10 cellular contexts compared by ENCODE assay signal in the genomic region with DNA sequence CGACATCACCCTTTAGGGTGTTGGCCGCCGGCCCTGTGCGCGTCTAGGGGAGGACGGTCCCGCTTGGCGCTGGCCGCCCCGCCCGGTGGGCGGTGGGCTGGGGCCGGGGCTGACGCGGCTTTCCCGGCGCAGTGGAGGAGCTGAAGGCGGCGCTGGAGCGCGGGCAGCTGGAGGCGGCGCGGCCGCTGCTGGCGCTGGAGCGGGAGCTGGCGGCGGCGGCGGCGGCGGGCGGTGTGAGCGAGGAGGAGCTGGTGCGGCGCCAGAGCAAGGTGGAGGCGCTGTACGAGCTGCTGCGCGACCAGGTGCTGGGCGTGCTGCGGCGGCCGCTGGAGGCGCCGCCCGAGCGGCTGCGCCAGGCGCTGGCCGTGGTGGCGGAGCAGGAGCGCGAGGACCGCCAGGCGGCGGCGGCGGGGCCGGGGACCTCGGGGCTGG. TPM values are rescaled to one million over a fixed set of nuclear protein-coding genes. Genes with fewer than 3 reads are reported as not detected.
A peak's percentile ranks its signal among the peaks of the same experiment; 100 is the strongest.
DNase-seq lines count a peak whose midpoint lies in the region; ATAC-seq, FAIRE-seq and TF ChIP-seq lines count a peak whose summit lies in the region.
"Had no signal": no experiment of that assay in that cellular context is flagged by ENCODE, and none has a peak within 500 bp of the region (broad histone marks: within the 10 kb centered on the region; RNA-seq: fewer than 3 reads in every experiment).

No MANE protein-coding gene starts in this region.

- H3K23ac ChIP-seq in H1 (ENCODE audit: insufficient read length) = no peak overlapping the region

- H3K4ac ChIP-seq in H1 (replicated peaks; ENCODE audit: insufficient read length, low read depth, low read length) = no peak overlapping the region

- no peak overlapping the region for H3K9ac ChIP-seq in H1 (replicated peaks in 1 of 4; ENCODE audit: extremely low read depth in 1 of 4, low read depth in 3 of 4, low read length in 3 of 4)

- peak overlapping the region; percentile 30 to 71; a peak in 3 of 4 replicates for H3K4me2 ChIP-seq in H1 (ENCODE audit: insufficient read depth in 1 of 2, low read depth in 2 of 2, low read length in 2 of 2)

- POLR2A ChIA-PET in H1 (lab: Charles Lee; ENCODE audit: partially characterized antibody) = interaction anchor here (0.8 to 4.6 kb wide), 10 partner anchors 11 to 395 kb away, joined by 3 to 26 read pairs (median 4); partner anchors contain the start of genes CKB and EIF5

- no peak overlapping the region for H4K5ac ChIP-seq in H1 (ENCODE audit: insufficient read length, low read depth, low read length)

- WGBS in H1 (ENCODE audit: extremely low coverage in 1 of 2, insufficient coverage in 1 of 2, insufficient read length in 1 of 2, insufficient replicate concordance in 2 of 2, low coverage in 1 of 2, low lambda C conversion rate in 2 of 2, missing lambda C conversion rate in 1 of 2), 2 experiments = 3% methylated on average over 35 of the region's 62 CpGs; no CpG with 5 or more reads in 1 of the 2 experiments
- 60% methylated on average over 55 of the region's 62 CpGs; no CpG with 5 or more reads in 1 of the 2 donors for WGBS in transverse colon (ENCODE audit: low coverage in 1 of 2), 2 donors

- no peaks in the 10 kb centered on the region for H3K79me2 ChIP-seq in H1 (ENCODE audit: control insufficient read depth in 1 of 2, insufficient read depth in 2 of 2, low read length in 2 of 2)

- no peak overlapping the region for H3K56ac ChIP-seq in H1 (replicated peaks; ENCODE audit: insufficient read length, low read depth, low read length)

- no peak overlapping the region for H2AK5ac ChIP-seq in H1 (ENCODE audit: low read depth, low read length)

- H2BK5ac ChIP-seq in H1 (ENCODE audit: low read depth, low read length) = no peak overlapping the region

- H4K8ac ChIP-seq in H1 (ENCODE audit: extremely low read depth, insufficient read depth, low read length) = peak overlapping the region; percentile 85; the same call in 1 of the 2 replicates

- no peak overlapping the region for H2BK12ac ChIP-seq in H1 (ENCODE audit: low read depth, low read length)

- H3K27ac ChIP-seq in H1 (ENCODE audit: low read depth, low read length) (no peak overlapping the region), transverse colon (peak overlapping the region in 2 of 4 donors; percentile 21 to 23)

- no peak overlapping the region for H2BK120ac ChIP-seq in H1 (replicated peaks; ENCODE audit: low read depth, low read length)

- no peak overlapping the region for H4K91ac ChIP-seq in H1 (replicated peaks; ENCODE audit: insufficient read length, low read length)

- no peak overlapping the region for H2BK15ac ChIP-seq in H1 (ENCODE audit: low read length)

- TF ChIP-seq POLR2A in H1 (IDR thresholded peaks at IDR 0.05; ENCODE audit: control extremely low read depth in 1 of 2, low read depth in 2 of 2, low read length in 2 of 2) (no peak), transverse colon (IDR thresholded peaks at IDR 0.05) (no peak)

- no peak overlapping the region for H2BK20ac ChIP-seq in H1 (ENCODE audit: low read length)

- H3K23me2 ChIP-seq in H1 (ENCODE audit: low read depth, low read length) = peaks cover 5% of the 10 kb centered on the region; the same call in 1 of the 2 replicates

- H3K4me3 ChIP-seq in H1 (ENCODE audit: extremely low read depth in 1 of 4, insufficient read depth in 2 of 4, low read depth in 3 of 4, low read length in 4 of 4) = peak overlapping the region in 3 of 4 experiments; percentile 14 to 56 (median 23); a peak in 2 of 8 replicates
- peak overlapping the region in 2 of 4 donors; percentile 25 to 27 for H3K4me3 ChIP-seq in transverse colon

- H3K36me3 ChIP-seq in H1 (ENCODE audit: control insufficient read depth in 2 of 4, insufficient read depth in 4 of 4, low read length in 3 of 4) = no peaks in the 10 kb centered on the region; a peak in 2 of 8 replicates
- no peaks in the 10 kb centered on the region for H3K36me3 ChIP-seq in transverse colon

- H3K79me1 ChIP-seq in H1 (ENCODE audit: low read depth, low read length) = no peaks in the 10 kb centered on the region

- no peak overlapping the region for H3K14ac ChIP-seq in H1 (ENCODE audit: insufficient read length)

- peaks cover 6 to 12% of the 10 kb centered on the region in 2 experiments for H4K20me1 ChIP-seq in H1 (replicated peaks in 1 of 2; ENCODE audit: control insufficient read depth in 1 of 2, insufficient read depth in 2 of 2, low read length in 2 of 2)

- H2AFZ ChIP-seq in H1 (ENCODE audit: low read length) = peak overlapping the region; percentile 24; the same call in 1 of the 2 replicates

- peak in 2 of 3 experiments; percentile 36 to 87; a peak in 3 of 4 replicates for TF ChIP-seq CTCF in H1 (IDR thresholded peaks at IDR 0.05; ENCODE audit: control extremely low read depth in 1 of 3, insufficient read depth in 1 of 3, low read depth in 1 of 3, low read length in 3 of 3)
- peak in 2 of 5 experiments; percentile 8 to 25 for TF ChIP-seq CTCF in transverse colon (IDR thresholded peaks at IDR 0.05)

- H3K18ac ChIP-seq in H1 (ENCODE audit: extremely low read depth, low read length) = no peak overlapping the region

- FAIRE-seq in H1 (lab: Jason Lieb, UNC) = no peak
- FAIRE-seq: A204.1 had no signal

- H3K4me1 ChIP-seq in H1 (replicated peaks in 1 of 4; ENCODE audit: control insufficient read depth in 3 of 4, insufficient read depth in 4 of 4, low read length in 3 of 4) (peaks cover 0 to 29% (median 20%) of the 10 kb centered on the region in 4 experiments; a peak in 6 of 7 replicates), transverse colon (peaks cover 17 to 80% (median 39%) of the 10 kb centered on the region in 4 donors)

- CTCF ChIA-PET in H1 (lab: Charles Lee; ENCODE audit: partially characterized antibody) = interaction anchor here (0.7 to 18.4 kb wide), 19 partner anchors 9 to 310 kb away, joined by 3 to 276 read pairs (median 4); no protein-coding TSS in a partner anchor

- intact Hi-C loops in transverse colon (cut with DNase I; ENCODE audit: low total_unique reads) = no loop called here

- TF ChIP-seq EP300 in H1 (IDR thresholded peaks at IDR 0.05; ENCODE audit: borderline replicate concordance in 1 of 2, low read depth in 2 of 2, low read length in 2 of 2) (peak in 1 of 2 experiments; percentile 60; a peak in 1 of 3 replicates), transverse colon (IDR thresholded peaks at IDR 0.05; ENCODE audit: low read depth) (no peak)

- DNase-seq in NCI-H2029 (lab: John Stamatoyannopoulos, UW) (peak; percentile 45), NCI-H2029 treated with DMSO at 0.1 percent for 48 hours (lab: John Stamatoyannopoulos, UW) (no peak), H1 (ENCODE audit: low read depth in 1 of 2, low spot score in 2 of 2) (peak in 1 of 2 experiments; percentile 83), lung microvascular endothelial cell (ENCODE audit: low read depth in 2 of 2) (peak; percentile 36 to 78), transverse colon (peak; percentile 71), cerebellar nuclear complex (lab: John Stamatoyannopoulos, UW) (no peak)
- no peak for DNase-seq in activated CD4-positive, CD25-positive, alpha-beta regulatory T cell (lab: John Stamatoyannopoulos, UW)
- DNase-seq: activated T-cell treated with anti-CD3 and anti-CD28 coated beads, Interleukin-2, amount 50 U/mL, for 72 hours had no signal

- in situ Hi-C loops in transverse colon (cut with MboI; ENCODE audit: low pct_ligation_motif_present in 1 of 4, low pct_unique_long_range_greater_than_20kb in 1 of 4, low sequenced_read_pairs in 3 of 4) = no loop called here

- H3K27me3 ChIP-seq in H1 (replicated peaks in 1 of 4; ENCODE audit: control insufficient read depth in 3 of 4, extremely low read depth in 1 of 4, insufficient read depth in 3 of 4, low read length in 3 of 4) (peaks cover 0 to 45% (median 36%) of the 10 kb centered on the region in 4 experiments; a peak in 6 of 7 replicates), transverse colon (peaks cover 48% of the 10 kb centered on the region)

- no peak for ATAC-seq in HG03521 (IDR thresholded peaks at IDR 0.05; ENCODE audit: unreplicated experiment)
- ATAC-seq: activated T-cell treated with anti-CD3 and anti-CD28 coated beads, Interleukin-2, amount 50 U/mL, for 72 hours had no signal

- TF ChIP-seq RAD21 in H1 (IDR thresholded peaks at IDR 0.05 in 1 of 2, conservative IDR thresholded peaks at IDR 0.05 in 1 of 2; ENCODE audit: low read depth in 2 of 2, low read length in 2 of 2) = peak in 1 of 2 experiments; percentile 37; a peak in 3 of 4 replicates

- H3K9me3 ChIP-seq in H1 (ENCODE audit: insufficient read depth in 2 of 2, low read depth in 1 of 2, low read length in 1 of 2) = no peaks in the 10 kb centered on the region
- no peaks in the 10 kb centered on the region for H3K9me3 ChIP-seq in transverse colon

RNA-seq across cellular contexts. Expression of gene TNFAIP2, which starts 3.6 kb away (rescaled TPM):
- 28.3 and 33.3 TPM in 2 replicates for total RNA-seq in H1 (2021; fragmentation: NEBNext Ultra II Directional; extraction: Animal tissue kit (Norgen Biotek cat#: 25700))
- 34.5 and 37.6 TPM in 2 replicates for polyA plus RNA-seq in H1 (2011; rRNA removed)
- 24.9 TPM for polyA plus RNA-seq in H1 (2011; cell fraction: cytosol; rRNA removed)
- polyA plus RNA-seq in H1 (2011; cell fraction: nucleus; rRNA removed) = 145 TPM
- polyA plus RNA-seq in H1 (2012, experiment 1 of 2) = 23.2 to 37.9 TPM (median 33.7 TPM) in 4 replicates
- polyA plus RNA-seq in H1 (2012, experiment 2 of 2) = 38.1 TPM
- polyA plus RNA-seq in H1 (2013, experiment 1 of 2) = 22.4 TPM
- 21.9 TPM for polyA plus RNA-seq in H1 (2013, experiment 2 of 2)
- 14.2 and 16.0 TPM in 2 replicates for polyA minus RNA-seq in H1 (2011; rRNA and poly(A)+ RNA removed)
- polyA minus RNA-seq in H1 (2011; cell fraction: cytosol; rRNA and poly(A)+ RNA removed) = 19.6 TPM
- 16.3 TPM for polyA minus RNA-seq in H1 (2011; cell fraction: nucleus; rRNA and poly(A)+ RNA removed)
- total RNA-seq in lung microvascular endothelial cell (21.0 and 46.0 TPM in 2 replicates), transverse colon (10 to 100 TPM; 25.1 to 76.3 (median 52.7) TPM)

RNA-seq across cellular contexts. Expression of gene EXOC3L4, which starts 32.4 kb away (rescaled TPM):
- total RNA-seq in H1 (2021; fragmentation: NEBNext Ultra II Directional; extraction: Animal tissue kit (Norgen Biotek cat#: 25700)) = 0.45 TPM in 1 of 2 replicates, not detected in the other
- polyA plus RNA-seq in H1 (2011; rRNA removed) = 0.24 and 0.57 TPM in 2 replicates
- polyA plus RNA-seq in H1 (2011; cell fraction: cytosol; rRNA removed) = 0.72 TPM
- 1.8 TPM for polyA plus RNA-seq in H1 (2011; cell fraction: nucleus; rRNA removed)
- 0.53 to 0.60 TPM in 2 of 4 replicates, not detected in the others for polyA plus RNA-seq in H1 (2012, experiment 1 of 2)
- 0.47 TPM for polyA plus RNA-seq in H1 (2012, experiment 2 of 2)
- 0.20 TPM for polyA plus RNA-seq in H1 (2013, experiment 1 of 2)
- polyA plus RNA-seq in H1 (2013, experiment 2 of 2) = 0.13 TPM
- polyA minus RNA-seq in H1 (2011; rRNA and poly(A)+ RNA removed) = 0.13 TPM in 1 of 2 replicates, not detected in the other
- polyA minus RNA-seq in H1 (2011; cell fraction: cytosol; rRNA and poly(A)+ RNA removed) = not detected
- polyA minus RNA-seq in H1 (2011; cell fraction: nucleus; rRNA and poly(A)+ RNA removed) = 0.60 TPM
- total RNA-seq in lung microvascular endothelial cell (not detected in 2 replicates), transverse colon (10 to 100 TPM; 15.2 to 49.0 (median 30.3) TPM)
- total RNA-seq: activated T-cell treated with anti-CD3 and anti-CD28 coated beads, Interleukin-2, amount 50 U/mL, for 72 hours had no signal

RNA-seq across cellular contexts. Expression of gene LBHD2, which starts 42.9 kb away (rescaled TPM):
- total RNA-seq in H1 (2021; fragmentation: NEBNext Ultra II Directional; extraction: Animal tissue kit (Norgen Biotek cat#: 25700)) = not detected in 2 replicates
- polyA plus RNA-seq in H1 (2011; rRNA removed) = 0.16 TPM in 1 of 2 replicates, not detected in the other
- polyA plus RNA-seq in H1 (2011; cell fraction: cytosol; rRNA removed) = not detected
- polyA plus RNA-seq in H1 (2011; cell fraction: nucleus; rRNA removed) = not detected
- polyA plus RNA-seq in H1 (2012, experiment 1 of 2) = not detected in 4 replicates
- polyA plus RNA-seq in H1 (2012, experiment 2 of 2) = not detected
- not detected for polyA plus RNA-seq in H1 (2013, experiment 1 of 2)
- polyA plus RNA-seq in H1 (2013, experiment 2 of 2) = not detected
- not detected in 2 replicates for polyA minus RNA-seq in H1 (2011; rRNA and poly(A)+ RNA removed)
- not detected for polyA minus RNA-seq in H1 (2011; cell fraction: cytosol; rRNA and poly(A)+ RNA removed)
- polyA minus RNA-seq in H1 (2011; cell fraction: nucleus; rRNA and poly(A)+ RNA removed) = not detected
- not detected in 2 replicates for total RNA-seq in lung microvascular endothelial cell
- total RNA-seq in transverse colon = not detected
- total RNA-seq: activated T-cell treated with anti-CD3 and anti-CD28 coated beads, Interleukin-2, amount 50 U/mL, for 72 hours had no signal

Comparison
In these comparisons a context has a peak if more than half of its experiments do, and no peak if none do; other contexts are left out.
1. DNase-seq: peak in NCI-H2029 (single experiment), lung microvascular endothelial cell (2 of 2) and transverse colon (single experiment); none in NCI-H2029 treated with DMSO at 0.1 percent for 48 hours (single experiment), cerebellar nuclear complex (0 of 2) and activated CD4-positive, CD25-positive, alpha-beta regulatory T cell (0 of 4).
2. RNA of gene EXOC3L4, which starts 32.4 kb away (total RNA-seq): 15.2 to 49.0 TPM in transverse colon; 0.45 TPM in H1 and not detected in lung microvascular endothelial cell; every median in the first group is over 10 times any median in the second.